Comparison of ENCODE assay signal across 12 cellular contexts in the genomic region with DNA sequence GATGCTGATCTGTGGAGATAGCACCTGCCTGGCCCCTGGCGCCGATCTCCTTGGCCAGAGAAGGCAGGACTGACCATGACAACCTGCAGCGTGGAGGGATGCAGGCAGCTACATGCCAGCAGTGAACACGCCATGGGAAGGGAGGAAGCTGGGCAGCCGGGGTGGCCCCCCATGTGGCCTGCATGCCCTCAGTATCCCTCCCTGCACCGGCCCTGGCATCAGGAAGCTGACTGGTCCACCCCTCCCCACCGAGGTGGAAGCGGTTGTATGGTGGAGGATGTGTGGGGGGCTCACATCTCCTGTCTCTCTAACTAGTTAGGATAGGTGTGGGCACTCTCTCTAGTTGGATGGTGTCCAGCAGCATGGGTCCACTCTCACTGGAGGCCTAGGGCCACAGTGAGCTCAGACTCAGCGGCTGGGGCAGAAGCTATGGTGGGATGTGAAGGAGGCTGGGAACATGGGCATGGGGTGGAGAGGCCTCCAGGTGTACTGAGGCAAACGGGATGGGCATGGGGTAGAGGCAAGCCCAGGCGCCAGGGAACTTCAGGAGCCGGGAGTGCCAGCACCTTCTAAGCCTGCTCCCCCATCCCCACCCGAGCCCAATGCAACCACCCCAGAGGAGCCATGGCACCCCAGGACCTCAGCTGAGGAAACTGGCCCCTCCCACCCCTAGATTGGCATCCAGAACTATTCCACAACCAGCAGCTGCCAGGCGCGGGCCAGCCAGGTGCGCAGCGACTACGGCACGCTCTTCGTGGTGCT. TPM values are rescaled to one million over a fixed set of nuclear protein-coding genes. Genes with fewer than 3 reads are reported as not detected.
DNase-seq lines count a peak whose midpoint lies in the region; ATAC-seq and TF ChIP-seq lines count a peak whose summit lies in the region.
"Had no signal": no experiment of that assay in that cellular context is flagged by ENCODE, and none has a peak within 500 bp of the region (broad histone marks: within the 10 kb centered on the region; RNA-seq: fewer than 3 reads in every experiment).

No MANE protein-coding gene starts in this region.

- peak overlapping the region; percentile 32 for H4K8ac ChIP-seq in neuronal stem cell (ENCODE audit: low read depth, low read length)

- WGBS in neuronal stem cell (ENCODE audit: extremely low coverage in 2 of 2, insufficient read length in 2 of 2, insufficient replicate concordance in 1 of 2), 2 donors = no CpG with 5 or more reads among the region's 20 CpGs

- H2BK12ac ChIP-seq in neuronal stem cell (ENCODE audit: low read length) = no peak overlapping the region

- H3K4me2 ChIP-seq in Karpas-422 (ENCODE audit: low read depth, low read length, poor library complexity, severe bottlenecking) (peak overlapping the region; percentile 97), neuronal stem cell (ENCODE audit: insufficient read depth, low read length, poor library complexity, severe bottlenecking) (no peak overlapping the region)

- H3K36me3 Mint-ChIP-seq in Caco-2 (ENCODE audit: insufficient read depth, unreplicated experiment) = peaks cover 21% of the 10 kb centered on the region
- H3K36me3 Mint-ChIP-seq in MCF 10A (ENCODE audit: insufficient read depth, unreplicated experiment) = no peaks in the 10 kb centered on the region

- H3K4me3 Mint-ChIP-seq in Caco-2 (ENCODE audit: unreplicated experiment) = peak overlapping the region; percentile 68
- H3K4me3 Mint-ChIP-seq in MCF 10A (ENCODE audit: unreplicated experiment) = peak overlapping the region; percentile 79

- peaks cover 7% of the 10 kb centered on the region; the same call in 1 of the 2 replicates for H3K4me1 ChIP-seq in Caco-2
- peaks cover 27% of the 10 kb centered on the region for H3K4me1 ChIP-seq in Karpas-422 (ENCODE audit: low read length)
- peaks cover 4 to 5% of the 10 kb centered on the region in 2 donors for H3K4me1 ChIP-seq in neuronal stem cell (ENCODE audit: control insufficient read depth in 2 of 2, insufficient read depth in 1 of 2, low read depth in 1 of 2, low read length in 2 of 2)

- H3K23ac ChIP-seq in neuronal stem cell (ENCODE audit: low read depth, low read length, poor library complexity) = peak overlapping the region; percentile 94

- peaks cover 9% of the 10 kb centered on the region for H3K79me2 ChIP-seq in Karpas-422 (ENCODE audit: low read length)

- CTCF ChIA-PET in Caco-2 (lab: Charles Lee) (no interaction called here), MCF 10A (lab: Yijun Ruan, JAX) (interaction anchor here (0.6 to 1.2 kb wide), 4 partner anchors 20 to 300 kb away, joined by 3 to 4 read pairs (median 3); no protein-coding TSS in a partner anchor)

- H3K27me3 ChIP-seq in Caco-2 (replicated peaks; ENCODE audit: control insufficient read depth, insufficient read depth, low read length) = no peaks in the 10 kb centered on the region
- no peaks in the 10 kb centered on the region for H3K27me3 ChIP-seq in Karpas-422 (ENCODE audit: low read length)
- H3K27me3 ChIP-seq in neuronal stem cell (ENCODE audit: control insufficient read depth in 3 of 3, insufficient read depth in 3 of 3, low read depth in 1 of 3, low read length in 3 of 3) = peaks cover 0 to 6% (median 5%) of the 10 kb centered on the region in 3 experiments

- H3K4me3 ChIP-seq in Caco-2 (ENCODE audit: low read depth, low read length) (no peak overlapping the region), Karpas-422 (ENCODE audit: low read length) (peak overlapping the region; percentile 91), neuronal stem cell (ENCODE audit: low read length in 2 of 2) (no peak overlapping the region)

- no peaks in the 10 kb centered on the region for H4K20me1 ChIP-seq in Karpas-422 (ENCODE audit: insufficient read depth, low read depth, low read length)

- H2AK5ac ChIP-seq in neuronal stem cell (ENCODE audit: low read depth, low read length) = peak overlapping the region; percentile 53

- H2AFZ ChIP-seq in Karpas-422 (ENCODE audit: low read length) (no peak overlapping the region), neuronal stem cell (ENCODE audit: low read length) (no peak overlapping the region)

- H3K9me3 ChIP-seq in Caco-2 (no peaks in the 10 kb centered on the region), Karpas-422 (ENCODE audit: low read length) (no peaks in the 10 kb centered on the region), neuronal stem cell (replicated peaks in 1 of 2; ENCODE audit: control insufficient read depth in 2 of 2, insufficient read depth in 1 of 2, low read depth in 1 of 2, low read length in 2 of 2) (peaks cover 0 to 2% of the 10 kb centered on the region in 2 donors)

- H3K9me3 Mint-ChIP-seq in Caco-2 (ENCODE audit: unreplicated experiment) (no peaks in the 10 kb centered on the region), MCF 10A (ENCODE audit: unreplicated experiment) (no peaks in the 10 kb centered on the region)

- POLR2A ChIA-PET in Caco-2 (lab: Charles Lee) (no interaction called here), MCF 10A (lab: Yijun Ruan, JAX) (interaction anchor here (1.3 kb wide), 1 partner anchor 80 kb away, joined by 10 read pairs; a partner anchor contains a TSS)

- BruUV-seq in Caco-2 (replicated peaks; lab: Mats Ljungman, UMichigan) (no TSS peak), MCF 10A (replicated peaks; lab: Mats Ljungman, UMichigan) (no TSS peak)

- H3K36me3 ChIP-seq in Caco-2 (ENCODE audit: control insufficient read depth, insufficient read depth, low read length) = no peaks in the 10 kb centered on the region
- H3K36me3 ChIP-seq in Karpas-422 (ENCODE audit: insufficient read depth, low read length) = 0 out of 2 replicates have a peak, but pooled peaks cover 2% of the 10 kb centered on the region
- H3K36me3 ChIP-seq in neuronal stem cell (replicated peaks in 1 of 2; ENCODE audit: control insufficient read depth in 2 of 2, insufficient read depth in 2 of 2, low read length in 2 of 2) = peaks cover 1 to 39% of the 10 kb centered on the region in 2 donors

- peaks cover 8% of the 10 kb centered on the region for H3K4me1 Mint-ChIP-seq in Caco-2 (ENCODE audit: low read depth, unreplicated experiment)
- H3K4me1 Mint-ChIP-seq in MCF 10A (ENCODE audit: insufficient read depth, unreplicated experiment) = peaks cover 17% of the 10 kb centered on the region

- intact Hi-C loops in Caco-2 (cut with micrococcal nuclease; ENCODE audit: unreplicated experiment) (loop anchor here (10.0 kb wide), 1 partner anchor 76 kb away; a partner anchor contains a TSS), MCF 10A (cut with micrococcal nuclease) (no loop called here)

- peak overlapping the region; percentile 73 for H2BK5ac ChIP-seq in neuronal stem cell (ENCODE audit: low read length)

- no peak for ATAC-seq in HG03135 (IDR thresholded peaks at IDR 0.05; ENCODE audit: unreplicated experiment)

- TF ChIP-seq CTCF in Caco-2 (IDR thresholded peaks at IDR 0.05; ENCODE audit: insufficient read depth in 1 of 2, low read depth in 1 of 2, low read length in 1 of 2, severe bottlenecking in 1 of 2, unreplicated experiment in 1 of 2) (no peak), MCF 10A (IDR thresholded peaks at IDR 0.05; ENCODE audit: unreplicated experiment) (no peak)

- H3K9ac ChIP-seq in Karpas-422 (ENCODE audit: low read length) (peak overlapping the region; percentile 95), neuronal stem cell (ENCODE audit: low read depth, low read length, poor library complexity) (peak overlapping the region; percentile 38)

- H3K27ac ChIP-seq in Karpas-422 (ENCODE audit: low read length) (no peak overlapping the region), neuronal stem cell (replicated peaks; ENCODE audit: low read length) (no peak overlapping the region)

- peaks cover 2% of the 10 kb centered on the region for H3K79me1 ChIP-seq in neuronal stem cell (ENCODE audit: low read depth, low read length)

- peak overlapping the region; percentile 16 for H2BK15ac ChIP-seq in neuronal stem cell (ENCODE audit: low read length)

- no peak overlapping the region for H3K14ac ChIP-seq in neuronal stem cell (ENCODE audit: low read length)

- peak overlapping the region; percentile 98 for H4K91ac ChIP-seq in neuronal stem cell (ENCODE audit: low read depth, low read length, poor library complexity)

- H3K27me3 Mint-ChIP-seq in Caco-2 (ENCODE audit: insufficient read depth, unreplicated experiment) (no peaks in the 10 kb centered on the region), MCF 10A (ENCODE audit: insufficient read depth, unreplicated experiment) (no peaks in the 10 kb centered on the region)

- no peaks in the 10 kb centered on the region for H3K9me2 ChIP-seq in Karpas-422 (replicated peaks; ENCODE audit: insufficient read depth, low read length)

- H3K4ac ChIP-seq in neuronal stem cell (ENCODE audit: low read length) = no peak overlapping the region

- H3K27ac Mint-ChIP-seq in Caco-2 (ENCODE audit: unreplicated experiment) (no peak overlapping the region), MCF 10A (ENCODE audit: low read depth, unreplicated experiment) (peak overlapping the region; percentile 59)

- no peak overlapping the region for H2BK120ac ChIP-seq in neuronal stem cell (ENCODE audit: low read depth, low read length)

- no peak overlapping the region for H3K18ac ChIP-seq in neuronal stem cell (ENCODE audit: low read length)

- DNase-seq in Caco-2 (no peak), Karpas-422 (no peak), MCF 10A (ENCODE audit: unreplicated experiment) (no peak), neuronal stem cell (ENCODE audit: low spot score) (no peak), NCI-H1694 (lab: John Stamatoyannopoulos, UW) (no peak), SHP77 (lab: John Stamatoyannopoulos, UW) (no peak)
- no peak for DNase-seq in activated CD4-positive, CD25-positive, alpha-beta regulatory T cell treated with anti-CD3 and anti-CD28 coated beads, Interleukin-2, amount 50 U/mL, for 72 hours
- DNase-seq: amniotic stem cell, DMS79, midbrain, NCI-H2081 treated with DMSO at 0.1 percent for 48 hours had no signal

RNA-seq across cellular contexts. Expression of a gene that starts 1.8 kb away (rescaled TPM):
- 6.2 TPM in 2 replicates for total RNA-seq in Caco-2 (2022)
- total RNA-seq in Karpas-422 (2014; rRNA removed; shearing (Covaris generic); ENCODE audit: low replicate concordance) = 20.1 and 25.5 TPM in 2 replicates
- total RNA-seq in MCF 10A (2022) = 9.7 and 10.0 TPM in 2 replicates
- 5.8 TPM for polyA plus RNA-seq in neuronal stem cell (2013, experiment 1 of 2)
- polyA plus RNA-seq in neuronal stem cell (2013, experiment 2 of 2) = 6.1 TPM

RNA-seq across cellular contexts. Expression of a gene that starts 42.0 kb away (rescaled TPM):
- 39.1 and 43.0 TPM in 2 replicates for total RNA-seq in Caco-2 (2022)
- 30.9 and 62.1 TPM in 2 replicates for total RNA-seq in Karpas-422 (2014; rRNA removed; shearing (Covaris generic); ENCODE audit: low replicate concordance)
- total RNA-seq in MCF 10A (2022) = 10.1 and 10.4 TPM in 2 replicates
- polyA plus RNA-seq in neuronal stem cell (2013, experiment 1 of 2) = 26.3 TPM
- polyA plus RNA-seq in neuronal stem cell (2013, experiment 2 of 2) = 24.4 TPM
